ENCODE assay signal across 8 cellular contexts in genomic region chr1:71049951-71050598, GRCh38. TPM values are rescaled to one million over a fixed set of nuclear protein-coding genes. Genes with fewer than 3 reads are reported as not detected.
DNase-seq lines count a peak whose midpoint lies in the region; ATAC-seq and TF ChIP-seq lines count a peak whose summit lies in the region.

No MANE protein-coding gene starts in this region.

- H3K27ac Mint-ChIP-seq in HFFc6 = no peak overlapping the region
- H3K27ac Mint-ChIP-seq in effector memory CD8-positive, alpha-beta T cell = no peak overlapping the region
- no peak overlapping the region for H3K27ac Mint-ChIP-seq in memory B cell

- H3K4me1 ChIP-seq in MM.1S (ENCODE audit: low read length) = no peaks in the 10 kb centered on the region
- peaks cover 0 to 16% (median 9%) of the 10 kb centered on the region in 4 donors for H3K4me1 ChIP-seq in Peyer's patch

- H3K27me3 ChIP-seq in MM.1S (replicated peaks; ENCODE audit: insufficient read depth, low read length) (no peaks in the 10 kb centered on the region; the same call in 1 of the 2 replicates), Peyer's patch (peaks cover 0 to 6% of the 10 kb centered on the region in 2 donors)

- no peak for TF ChIP-seq POLR2A in Peyer's patch (IDR thresholded peaks at IDR 0.05)

- H3K36me3 Mint-ChIP-seq in HFFc6 (ENCODE audit: low read depth) = no peaks in the 10 kb centered on the region
- H3K36me3 Mint-ChIP-seq in effector memory CD8-positive, alpha-beta T cell (ENCODE audit: insufficient read depth) = peaks cover 9% of the 10 kb centered on the region
- no peaks in the 10 kb centered on the region for H3K36me3 Mint-ChIP-seq in memory B cell

- peaks cover 6% of the 10 kb centered on the region; the same call in 1 of the 2 replicates for H3K4me1 Mint-ChIP-seq in HFFc6 (ENCODE audit: low read depth)
- H3K4me1 Mint-ChIP-seq in effector memory CD8-positive, alpha-beta T cell (ENCODE audit: low read depth in 2 of 2) = peaks cover 19 to 23% of the 10 kb centered on the region in 2 donors
- H3K4me1 Mint-ChIP-seq in memory B cell = peaks cover 10% of the 10 kb centered on the region

- peaks cover 28% of the 10 kb centered on the region for H3K27me3 Mint-ChIP-seq in HFFc6 (ENCODE audit: insufficient read depth)
- peaks cover 27 to 47% of the 10 kb centered on the region in 2 donors for H3K27me3 Mint-ChIP-seq in effector memory CD8-positive, alpha-beta T cell
- peaks cover 22% of the 10 kb centered on the region for H3K27me3 Mint-ChIP-seq in memory B cell

- H3K4me2 ChIP-seq in MM.1S (ENCODE audit: low read depth, low read length) = no peak overlapping the region

- H3K9me3 Mint-ChIP-seq in HFFc6 (no peaks in the 10 kb centered on the region), memory B cell (no peaks in the 10 kb centered on the region)
- no peaks in the 10 kb centered on the region for H3K9me3 Mint-ChIP-seq in effector memory CD8-positive, alpha-beta T cell

- H3K4me3 ChIP-seq in GM12865 (ENCODE audit: low read depth, low read length) = no peak overlapping the region
- no peak overlapping the region for H3K4me3 ChIP-seq in MM.1S (ENCODE audit: low read length)
- H3K4me3 ChIP-seq in Peyer's patch = no peak overlapping the region

- DNase-seq in A172 (ENCODE audit: low spot score) (peak; percentile 72), GM12865 (ENCODE audit: low read depth) (peak; percentile 67), HFFc6 (peak; percentile 72), MM.1S (peak; percentile 52), Peyer's patch (no peak), memory B cell (ENCODE audit: low spot score in 2 of 2) (peak in 1 of 2 donors; percentile 25)
- DNase-seq in effector memory CD8-positive, alpha-beta T cell = peak; percentile 8 to 28 (median 20)

- H3F3A ChIP-seq in MM.1S (ENCODE audit: insufficient read depth, low read length) = no peaks in the 10 kb centered on the region

- no peaks in the 10 kb centered on the region for H3K79me2 ChIP-seq in MM.1S (ENCODE audit: low read length)

- H3K9me3 ChIP-seq in MM.1S (replicated peaks; ENCODE audit: insufficient read depth, low read length) = no peaks in the 10 kb centered on the region
- no peaks in the 10 kb centered on the region for H3K9me3 ChIP-seq in Peyer's patch

- no peaks in the 10 kb centered on the region for H3K9me2 ChIP-seq in MM.1S (replicated peaks; ENCODE audit: insufficient read depth, low read length)

- no peaks in the 10 kb centered on the region for H3K36me3 ChIP-seq in MM.1S (replicated peaks; ENCODE audit: insufficient read depth, low read length)
- no peaks in the 10 kb centered on the region for H3K36me3 ChIP-seq in Peyer's patch

- H4K20me1 ChIP-seq in MM.1S (ENCODE audit: insufficient read depth, low read length) = no peaks in the 10 kb centered on the region

- H3K4me3 Mint-ChIP-seq in HFFc6 = no peak overlapping the region
- no peak overlapping the region for H3K4me3 Mint-ChIP-seq in effector memory CD8-positive, alpha-beta T cell
- H3K4me3 Mint-ChIP-seq in memory B cell = no peak overlapping the region

- H3K9ac ChIP-seq in MM.1S (ENCODE audit: low read length) = no peak overlapping the region

- peak; percentile 56 for ATAC-seq in effector memory CD8-positive, alpha-beta T cell (replicated peaks)
- ATAC-seq in memory B cell (ENCODE audit: low read depth) (peak; percentile 59), GM21717 (IDR thresholded peaks at IDR 0.05; ENCODE audit: unreplicated experiment) (no peak)

- H2AFZ ChIP-seq in MM.1S (ENCODE audit: low read length) = no peak overlapping the region

- peak; percentile 67 for TF ChIP-seq CTCF in GM12865 (IDR thresholded peaks at IDR 0.05; ENCODE audit: insufficient read depth, low read depth, low read length, missing control alignments)
- peak; percentile 88 for TF ChIP-seq CTCF in HFFc6 (IDR thresholded peaks at IDR 0.05)
- TF ChIP-seq CTCF in MM.1S (IDR thresholded peaks at IDR 0.05; ENCODE audit: low read length) = peak; percentile 77
- peak in 5 of 6 experiments; percentile 59 to 84 (median 74) for TF ChIP-seq CTCF in Peyer's patch (IDR thresholded peaks at IDR 0.05)

- H3K27ac ChIP-seq in MM.1S (ENCODE audit: low read length) (no peak overlapping the region), Peyer's patch (no peak overlapping the region)

RNA-seq across cellular contexts. Expression of gene PTGER3, which starts 2.5 kb away (rescaled TPM):
- not detected in 2 replicates for total RNA-seq in A172 (2014; rRNA removed; shearing (Covaris generic))
- total RNA-seq in HFFc6 (2021; fragmentation: NEBNext Ultra II Directional; extraction: Animal tissue kit (Norgen Biotek cat#: 25700)) = 1 to 10 TPM in 2 of 6 experiments, under 1 TPM in 4; 0.40 to 2.1 (median 0.54) TPM
- 1 to 10 TPM; 1.4 to 9.1 (median 2.5) TPM for total RNA-seq in Peyer's patch

RNA-seq across cellular contexts. Expression of gene ZRANB2, which starts 30.8 kb away (rescaled TPM):
- total RNA-seq in A172 (2014; rRNA removed; shearing (Covaris generic)) = 32.0 and 34.6 TPM in 2 replicates
- 10 to 100 TPM; 71.0 to 87.4 (median 80.5) TPM for total RNA-seq in HFFc6 (2021; fragmentation: NEBNext Ultra II Directional; extraction: Animal tissue kit (Norgen Biotek cat#: 25700))
- total RNA-seq in Peyer's patch = 100 to 1,000 TPM in 1 of 4 donors, 10 to 100 TPM in 3; 69.7 to 158 (median 91.2) TPM

Comparison
In these comparisons a context has a peak if more than half of its experiments do, and no peak if none do; other contexts are left out.
1. DNase-seq: peak in A172 (single experiment), GM12865 (single experiment), HFFc6 (single experiment), MM.1S (single experiment) and effector memory CD8-positive, alpha-beta T cell (3 of 3); none in Peyer's patch (0 of 3).
2. Peak in every context shown above with its lines, with median percentiles within 50 percentile points of each other: CTCF ChIP-seq.